In genomic region chrX:5916945-5917344, GRCh38 we compare ENCODE assay signal across 1 cellular context.
TF ChIP-seq lines count a peak whose summit lies in the region.

No MANE protein-coding gene starts in this region.

TF ChIP-seq in GM23338, 12 proteins besides CTCF, POLR2A, EP300 and RAD21 (continued from another document):
- TF ChIP-seq EZH2 (IDR thresholded peaks at IDR 0.05; ENCODE audit: low read depth, unreplicated experiment) (no peak), POLR2AphosphoS5 (IDR thresholded peaks at IDR 0.05; ENCODE audit: low read depth) (no peak), ZNF462 (CRISPR knock-in tag; IDR thresholded peaks at IDR 0.05) (no peak), CREB1 (CRISPR knock-in tag; IDR thresholded peaks at IDR 0.05; ENCODE audit: low read depth) (no peak), STAT1 (IDR thresholded peaks at IDR 0.05; ENCODE audit: unreplicated experiment) (no peak), ZNF331 (CRISPR knock-in tag; IDR thresholded peaks at IDR 0.05; ENCODE audit: low read depth) (no peak), ETS1 (IDR thresholded peaks at IDR 0.05) (no peak)
TF ChIP-seq in GM23338: peak in this region for 0.
